In genomic region chr19:40663712-40664692, GRCh38 we compare ENCODE assay signal across 8 cellular contexts. TPM values are rescaled to one million over a fixed set of nuclear protein-coding genes. Genes with fewer than 3 reads are reported as not detected.
DNase-seq lines count a peak whose midpoint lies in the region; ATAC-seq and TF ChIP-seq lines count a peak whose summit lies in the region.

No MANE protein-coding gene starts in this region.

- peak overlapping the region; percentile 6 for H2BK12ac ChIP-seq in trophoblast cell (ENCODE audit: low read length)

- no CpG with 5 or more reads among the region's 22 CpGs for WGBS in trophoblast cell (ENCODE audit: extremely low coverage, insufficient coverage, insufficient read length)

- H3K9me3 Mint-ChIP-seq in activated CD4-positive, alpha-beta T cell treated with anti-CD3 and anti-CD28 coated beads for 36 hours (ENCODE audit: low read depth) = peaks cover 2% of the 10 kb centered on the region
- H3K9me3 Mint-ChIP-seq in activated CD4-positive, alpha-beta memory T cell treated with anti-CD3 and anti-CD28 coated beads, Interleukin-2, amount 10 ng/mL, durations not matched to agents 7 days and 5 days = peaks cover 3% of the 10 kb centered on the region

- peaks cover 19% of the 10 kb centered on the region for H3K4me1 Mint-ChIP-seq in activated CD4-positive, alpha-beta T cell treated with anti-CD3 and anti-CD28 coated beads for 36 hours
- H3K4me1 Mint-ChIP-seq in activated CD4-positive, alpha-beta memory T cell treated with anti-CD3 and anti-CD28 coated beads, Interleukin-2, amount 10 ng/mL, durations not matched to agents 7 days and 5 days = peaks cover 31% of the 10 kb centered on the region

- peak overlapping the region; percentile 53 for H2AFZ ChIP-seq in trophoblast cell (ENCODE audit: insufficient read depth, low read length, poor library complexity)

- H2AK5ac ChIP-seq in trophoblast cell (ENCODE audit: low read length) = no peak overlapping the region

- H3K79me2 ChIP-seq in trophoblast cell (ENCODE audit: control insufficient read depth, insufficient read depth, low read length, poor library complexity) = no peaks in the 10 kb centered on the region

- POLR2A ChIA-PET in activated CD4-positive, alpha-beta T cell treated with anti-CD3 and anti-CD28 coated beads for 36 hours (lab: Charles Lee) = interaction anchor here (0.7 to 1.0 kb wide), 2 partner anchors 79 to 86 kb away, joined by 4 read pairs; partner anchors contain the start of genes ACTMAP and SNRPA
- POLR2A ChIA-PET in activated CD4-positive, alpha-beta memory T cell treated with anti-CD3 and anti-CD28 coated beads, Interleukin-2, amount 10 ng/mL, durations not matched to agents 7 days and 5 days (lab: Charles Lee) = interaction anchor here (0.7 to 2.1 kb wide), 10 partner anchors 8 to 156 kb away, joined by 3 to 16 read pairs (median 4); partner anchors contain the start of genes ACTMAP, EGLN2 and RAB4B

- H3K4me3 ChIP-seq in foreskin fibroblast (ENCODE audit: low read depth in 1 of 2, low read length in 2 of 2) = peak overlapping the region; percentile 53 to 55
- H3K4me3 ChIP-seq in trophoblast cell (ENCODE audit: low read depth, low read length) = peak overlapping the region; percentile 3

- TF ChIP-seq CTCF in foreskin fibroblast (IDR thresholded peaks at IDR 0.05; ENCODE audit: low read depth, low read length) = no peak

- no peak overlapping the region for H3K23ac ChIP-seq in trophoblast cell (ENCODE audit: low read length)

- peak overlapping the region; percentile 15 for H3K14ac ChIP-seq in trophoblast cell (ENCODE audit: low read length)

- peak overlapping the region; percentile 2 for H2BK120ac ChIP-seq in trophoblast cell (ENCODE audit: insufficient read depth, low read length, poor library complexity)

- H3K27ac ChIP-seq in trophoblast cell (ENCODE audit: low read depth, low read length) = no peak overlapping the region

- no peak overlapping the region for H2BK5ac ChIP-seq in trophoblast cell (ENCODE audit: low read depth, low read length, poor library complexity)

- peaks cover 2% of the 10 kb centered on the region for H3K9me3 ChIP-seq in trophoblast cell (ENCODE audit: insufficient read depth, low read depth, low read length)

- ATAC-seq in activated CD4-positive, alpha-beta T cell treated with anti-CD3 and anti-CD28 coated beads for 36 hours = peak; percentile 20
- no peak for ATAC-seq in GM21526 (IDR thresholded peaks at IDR 0.05; ENCODE audit: low FRiP score, unreplicated experiment)

- H3K36me3 ChIP-seq in trophoblast cell (ENCODE audit: control insufficient read depth in 1 of 2, insufficient read depth in 2 of 2, low read length in 2 of 2) = peaks cover 14 to 19% of the 10 kb centered on the region in 2 experiments

- H3K4me1 ChIP-seq in trophoblast cell (ENCODE audit: control insufficient read depth in 1 of 2, insufficient read depth in 2 of 2, low read length in 2 of 2) = peaks cover 6 to 7% of the 10 kb centered on the region in 2 experiments

- peak overlapping the region; percentile 81 for H3K4me2 ChIP-seq in trophoblast cell (ENCODE audit: low read length)

- CTCF ChIA-PET in activated CD4-positive, alpha-beta T cell treated with anti-CD3 and anti-CD28 coated beads for 36 hours (lab: Charles Lee) = interaction anchor here (0.5 to 6.4 kb wide), 22 partner anchors 29 to 831 kb away, joined by 3 to 50 read pairs (median 3); partner anchors contain the start of genes ACTMAP and EGLN2
- CTCF ChIA-PET in activated CD4-positive, alpha-beta memory T cell treated with anti-CD3 and anti-CD28 coated beads, Interleukin-2, amount 10 ng/mL, durations not matched to agents 7 days and 5 days (lab: Charles Lee) = interaction anchor here (0.6 to 3.7 kb wide), 20 partner anchors 12 to 481 kb away, joined by 3 to 56 read pairs (median 4); partner anchors contain the start of genes ACTMAP, COQ8B, EGLN2 and ITPKC

- H3K36me3 Mint-ChIP-seq in activated CD4-positive, alpha-beta T cell treated with anti-CD3 and anti-CD28 coated beads for 36 hours (ENCODE audit: low read depth) = peaks cover 13% of the 10 kb centered on the region
- peaks cover 14% of the 10 kb centered on the region for H3K36me3 Mint-ChIP-seq in activated CD4-positive, alpha-beta memory T cell treated with anti-CD3 and anti-CD28 coated beads, Interleukin-2, amount 10 ng/mL, durations not matched to agents 7 days and 5 days (ENCODE audit: low read depth)

- H3K79me1 ChIP-seq in trophoblast cell (ENCODE audit: low read length) = peaks cover 5% of the 10 kb centered on the region

- H4K8ac ChIP-seq in trophoblast cell (ENCODE audit: low read depth, low read length) = peak overlapping the region; percentile 62

- peak overlapping the region; percentile 66 for H3K4me3 Mint-ChIP-seq in activated CD4-positive, alpha-beta T cell treated with anti-CD3 and anti-CD28 coated beads for 36 hours
- peak overlapping the region; percentile 77 for H3K4me3 Mint-ChIP-seq in activated CD4-positive, alpha-beta memory T cell treated with anti-CD3 and anti-CD28 coated beads, Interleukin-2, amount 10 ng/mL, durations not matched to agents 7 days and 5 days

- no peak overlapping the region for H3K9ac ChIP-seq in trophoblast cell (ENCODE audit: low read length)

- peak overlapping the region; percentile 69 for H4K91ac ChIP-seq in trophoblast cell (ENCODE audit: low read depth, low read length)

- H3K18ac ChIP-seq in trophoblast cell (ENCODE audit: low read length) = peak overlapping the region; percentile 24

- peak; percentile 46 for DNase-seq in activated CD4-positive, alpha-beta T cell treated with anti-CD3 and anti-CD28 coated beads for 36 hours
- no peak for DNase-seq in activated CD4-positive, alpha-beta T cell treated with anti-CD3 and anti-CD28 coated beads, Interleukin-2, amount 50 U/mL, for 1 hour
- DNase-seq in activated CD4-positive, alpha-beta memory T cell treated with anti-CD3 and anti-CD28 coated beads, Interleukin-2, amount 10 ng/mL, durations not matched to agents 7 days and 5 days = no peak
- peak; percentile 24 to 50 for DNase-seq in foreskin fibroblast
- DNase-seq in trophoblast cell = no peak
- DNase-seq in AG08395 (ENCODE audit: low spot score) = no peak
- DNase-seq in NCI-H1694 treated with DMSO at 0.1 percent for 48 hours (lab: John Stamatoyannopoulos, UW) = no peak

- no peaks in the 10 kb centered on the region for H3K27me3 ChIP-seq in trophoblast cell (ENCODE audit: insufficient read depth, low read length)

- peak overlapping the region; percentile 77 for H3K27ac Mint-ChIP-seq in activated CD4-positive, alpha-beta T cell treated with anti-CD3 and anti-CD28 coated beads for 36 hours
- peak overlapping the region; percentile 42 for H3K27ac Mint-ChIP-seq in activated CD4-positive, alpha-beta memory T cell treated with anti-CD3 and anti-CD28 coated beads, Interleukin-2, amount 10 ng/mL, durations not matched to agents 7 days and 5 days

- intact Hi-C loops in activated CD4-positive, alpha-beta T cell treated with anti-CD3 and anti-CD28 coated beads for 36 hours (cut with DNase I, micrococcal nuclease) = loop anchor here (1.0 to 10.0 kb wide), 12 partner anchors 26 to 481 kb away; partner anchors contain the start of genes ACTMAP (in 2 of the 2), NUMBL (in 2 of the 2), COQ8B (in 1 of the 2) and ITPKC (in 1 of the 2)

- H4K12ac ChIP-seq in trophoblast cell (ENCODE audit: low read depth, low read length) = peak overlapping the region; percentile 5

- no peaks in the 10 kb centered on the region for H3K27me3 Mint-ChIP-seq in activated CD4-positive, alpha-beta T cell treated with anti-CD3 and anti-CD28 coated beads for 36 hours
- H3K27me3 Mint-ChIP-seq in activated CD4-positive, alpha-beta memory T cell treated with anti-CD3 and anti-CD28 coated beads, Interleukin-2, amount 10 ng/mL, durations not matched to agents 7 days and 5 days = peaks cover 5% of the 10 kb centered on the region

- H3K4ac ChIP-seq in trophoblast cell (ENCODE audit: low read depth, low read length) = no peak overlapping the region

RNA-seq across cellular contexts. Expression of gene NUMBL, which starts 26.4 kb away (rescaled TPM):
- total RNA-seq in activated CD4-positive, alpha-beta T cell treated with anti-CD3 and anti-CD28 coated beads for 36 hours = 10 to 100 TPM; 11.6 to 18.0 TPM
- total RNA-seq in activated CD4-positive, alpha-beta memory T cell treated with anti-CD3 and anti-CD28 coated beads, Interleukin-2, amount 10 ng/mL, durations not matched to agents 7 days and 5 days = 1 to 10 TPM; 4.8 to 5.8 TPM
- polyA plus RNA-seq in trophoblast cell (2013) = 20.5 and 21.5 TPM in 2 replicates

RNA-seq across cellular contexts. Expression of gene COQ8B, which starts 52.7 kb away (rescaled TPM):
- total RNA-seq in activated CD4-positive, alpha-beta T cell treated with anti-CD3 and anti-CD28 coated beads for 36 hours = 10 to 100 TPM; 21.2 to 29.9 TPM
- total RNA-seq in activated CD4-positive, alpha-beta memory T cell treated with anti-CD3 and anti-CD28 coated beads, Interleukin-2, amount 10 ng/mL, durations not matched to agents 7 days and 5 days = 10 to 100 TPM; 32.5 to 37.7 TPM
- polyA plus RNA-seq in trophoblast cell (2013) = 14.4 and 14.9 TPM in 2 replicates

RNA-seq across cellular contexts. Expression of gene ITPKC, which starts 52.9 kb away (rescaled TPM):
- total RNA-seq in activated CD4-positive, alpha-beta T cell treated with anti-CD3 and anti-CD28 coated beads for 36 hours = 1 to 10 TPM; 4.6 to 5.6 TPM
- total RNA-seq in activated CD4-positive, alpha-beta memory T cell treated with anti-CD3 and anti-CD28 coated beads, Interleukin-2, amount 10 ng/mL, durations not matched to agents 7 days and 5 days = 1 to 10 TPM; 6.6 to 6.8 TPM
- 13.1 and 13.5 TPM in 2 replicates for polyA plus RNA-seq in trophoblast cell (2013)

Comparison
In these comparisons a context has a peak if more than half of its experiments do, and no peak if none do; other contexts are left out.
1. DNase-seq: peak in activated CD4-positive, alpha-beta T cell treated with anti-CD3 and anti-CD28 coated beads for 36 hours (single experiment) and foreskin fibroblast (2 of 2); none in activated CD4-positive, alpha-beta T cell treated with anti-CD3 and anti-CD28 coated beads, Interleukin-2, amount 50 U/mL, for 1 hour (single experiment), activated CD4-positive, alpha-beta memory T cell treated with anti-CD3 and anti-CD28 coated beads, Interleukin-2, amount 10 ng/mL, durations not matched to agents 7 days and 5 days (single experiment), trophoblast cell (0 of 2), AG08395 (single experiment) and NCI-H1694 treated with DMSO at 0.1 percent for 48 hours (single experiment).